1 cellular context compared by ENCODE assay signal in the genomic region with DNA sequence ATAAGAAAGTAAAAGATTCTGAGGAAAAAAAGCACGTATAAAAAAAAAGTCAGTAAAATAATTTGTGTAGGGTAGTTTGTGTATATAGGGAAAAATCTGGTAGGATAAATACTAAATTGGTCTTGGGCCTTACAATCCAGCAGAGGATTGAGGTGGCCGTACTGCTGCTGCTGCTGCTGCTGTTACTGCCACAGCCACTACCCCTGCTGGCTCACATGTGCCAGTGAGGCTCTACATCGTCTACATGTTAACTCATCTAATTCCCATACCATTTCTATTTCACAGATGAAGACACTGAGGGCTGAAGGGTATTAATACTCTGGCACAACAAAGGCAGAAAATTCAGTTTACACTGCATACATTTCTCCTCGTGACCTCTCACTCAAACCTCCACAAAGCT.
TF ChIP-seq lines count a peak whose summit lies in the region.

No MANE protein-coding gene starts in this region.

TF ChIP-seq in GM23338, 12 proteins besides CTCF, POLR2A, EP300 and RAD21 (continued from another document):
- TF ChIP-seq, protein P1, sequence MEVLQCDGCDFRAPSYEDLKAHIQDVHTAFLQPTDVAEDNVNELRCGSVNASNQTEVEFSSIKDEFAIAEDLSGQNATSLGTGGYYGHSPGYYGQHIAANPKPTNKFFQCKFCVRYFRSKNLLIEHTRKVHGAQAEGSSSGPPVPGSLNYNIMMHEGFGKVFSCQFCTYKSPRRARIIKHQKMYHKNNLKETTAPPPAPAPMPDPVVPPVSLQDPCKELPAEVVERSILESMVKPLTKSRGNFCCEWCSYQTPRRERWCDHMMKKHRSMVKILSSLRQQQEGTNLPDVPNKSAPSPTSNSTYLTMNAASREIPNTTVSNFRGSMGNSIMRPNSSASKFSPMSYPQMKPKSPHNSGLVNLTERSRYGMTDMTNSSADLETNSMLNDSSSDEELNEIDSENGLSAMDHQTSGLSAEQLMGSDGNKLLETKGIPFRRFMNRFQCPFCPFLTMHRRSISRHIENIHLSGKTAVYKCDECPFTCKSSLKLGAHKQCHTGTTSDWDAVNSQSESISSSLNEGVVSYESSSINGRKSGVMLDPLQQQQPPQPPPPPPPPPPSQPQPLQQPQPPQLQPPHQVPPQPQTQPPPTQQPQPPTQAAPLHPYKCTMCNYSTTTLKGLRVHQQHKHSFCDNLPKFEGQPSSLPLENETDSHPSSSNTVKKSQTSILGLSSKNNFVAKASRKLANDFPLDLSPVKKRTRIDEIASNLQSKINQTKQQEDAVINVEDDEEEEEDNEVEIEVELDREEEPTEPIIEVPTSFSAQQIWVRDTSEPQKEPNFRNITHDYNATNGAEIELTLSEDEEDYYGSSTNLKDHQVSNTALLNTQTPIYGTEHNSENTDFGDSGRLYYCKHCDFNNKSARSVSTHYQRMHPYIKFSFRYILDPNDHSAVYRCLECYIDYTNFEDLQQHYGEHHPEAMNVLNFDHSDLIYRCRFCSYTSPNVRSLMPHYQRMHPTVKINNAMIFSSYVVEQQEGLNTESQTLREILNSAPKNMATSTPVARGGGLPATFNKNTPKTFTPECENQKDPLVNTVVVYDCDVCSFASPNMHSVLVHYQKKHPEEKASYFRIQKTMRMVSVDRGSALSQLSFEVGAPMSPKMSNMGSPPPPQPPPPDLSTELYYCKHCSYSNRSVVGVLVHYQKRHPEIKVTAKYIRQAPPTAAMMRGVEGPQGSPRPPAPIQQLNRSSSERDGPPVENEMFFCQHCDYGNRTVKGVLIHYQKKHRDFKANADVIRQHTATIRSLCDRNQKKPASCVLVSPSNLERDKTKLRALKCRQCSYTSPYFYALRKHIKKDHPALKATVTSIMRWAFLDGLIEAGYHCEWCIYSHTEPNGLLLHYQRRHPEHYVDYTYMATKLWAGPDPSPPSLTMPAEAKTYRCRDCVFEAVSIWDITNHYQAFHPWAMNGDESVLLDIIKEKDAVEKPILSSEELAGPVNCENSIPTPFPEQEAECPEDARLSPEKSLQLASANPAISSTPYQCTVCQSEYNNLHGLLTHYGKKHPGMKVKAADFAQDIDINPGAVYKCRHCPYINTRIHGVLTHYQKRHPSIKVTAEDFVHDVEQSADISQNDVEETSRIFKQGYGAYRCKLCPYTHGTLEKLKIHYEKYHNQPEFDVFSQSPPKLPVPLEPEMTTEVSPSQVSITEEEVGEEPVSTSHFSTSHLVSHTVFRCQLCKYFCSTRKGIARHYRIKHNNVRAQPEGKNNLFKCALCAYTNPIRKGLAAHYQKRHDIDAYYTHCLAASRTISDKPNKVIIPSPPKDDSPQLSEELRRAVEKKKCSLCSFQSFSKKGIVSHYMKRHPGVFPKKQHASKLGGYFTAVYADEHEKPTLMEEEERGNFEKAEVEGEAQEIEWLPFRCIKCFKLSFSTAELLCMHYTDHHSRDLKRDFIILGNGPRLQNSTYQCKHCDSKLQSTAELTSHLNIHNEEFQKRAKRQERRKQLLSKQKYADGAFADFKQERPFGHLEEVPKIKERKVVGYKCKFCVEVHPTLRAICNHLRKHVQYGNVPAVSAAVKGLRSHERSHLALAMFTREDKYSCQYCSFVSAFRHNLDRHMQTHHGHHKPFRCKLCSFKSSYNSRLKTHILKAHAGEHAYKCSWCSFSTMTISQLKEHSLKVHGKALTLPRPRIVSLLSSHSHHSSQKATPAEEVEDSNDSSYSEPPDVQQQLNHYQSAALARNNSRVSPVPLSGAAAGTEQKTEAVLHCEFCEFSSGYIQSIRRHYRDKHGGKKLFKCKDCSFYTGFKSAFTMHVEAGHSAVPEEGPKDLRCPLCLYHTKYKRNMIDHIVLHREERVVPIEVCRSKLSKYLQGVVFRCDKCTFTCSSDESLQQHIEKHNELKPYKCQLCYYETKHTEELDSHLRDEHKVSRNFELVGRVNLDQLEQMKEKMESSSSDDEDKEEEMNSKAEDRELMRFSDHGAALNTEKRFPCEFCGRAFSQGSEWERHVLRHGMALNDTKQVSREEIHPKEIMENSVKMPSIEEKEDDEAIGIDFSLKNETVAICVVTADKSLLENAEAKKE (CRISPR knock-in tag; IDR thresholded peaks at IDR 0.05): no peak
- TF ChIP-seq EZH2phosphoT487 (IDR thresholded peaks at IDR 0.05; ENCODE audit: unreplicated experiment) (no peak), NANOG (IDR thresholded peaks at IDR 0.05; ENCODE audit: borderline replicate concordance) (no peak), ZNF114 (CRISPR knock-in tag; IDR thresholded peaks at IDR 0.05) (no peak)
